In genomic region chr11:73717136-73717535, GRCh38 we compare ENCODE assay signal across 22 cellular contexts.
"Had no signal": no experiment of that assay in that cellular context is flagged by ENCODE, and none has a peak within 500 bp of the region (broad histone marks: within the 10 kb centered on the region; RNA-seq: fewer than 3 reads in every experiment).

No MANE protein-coding gene starts in this region.

- H3K4me3 Mint-ChIP-seq: activated CD8-positive, alpha-beta memory T cell treated with anti-CD3 and anti-CD28 coated beads, Interleukin-2, amount 10 ng/mL, durations not matched to agents 7 days and 5 days; nephron progenitor cell; stimulated activated memory B cell treated with anti-CD40 and anti-IgM and Interleukin-4, amounts not matched to agents 10 μg/mL and 1 μg/mL and 100 μg/mL, for 72 hours had no signal

- H3K27me3 Mint-ChIP-seq: activated CD8-positive, alpha-beta memory T cell treated with anti-CD3 and anti-CD28 coated beads, Interleukin-2, amount 10 ng/mL, durations not matched to agents 7 days and 5 days; stimulated activated memory B cell treated with anti-CD40 and anti-IgM and Interleukin-4, amounts not matched to agents 10 μg/mL and 1 μg/mL and 100 μg/mL, for 72 hours had no signal

- H3K9me3 Mint-ChIP-seq: activated naive CD4-positive, alpha-beta T cell treated with anti-CD3 and anti-CD28 coated beads, Interleukin-2, amount 50 U/mL, for 72 hours; activated T-helper 2 cell treated with anti-CD3 and anti-CD28 coated beads, Interferon-gamma antibody, Interleukin-2, Interleukin-4, amounts not matched to agents 10 μg/mL and 5 μg/mL and 100 μg/mL, durations not matched to agents 14 hours and 24 hours and 36 hours; nephron progenitor cell; stimulated activated memory B cell treated with anti-CD40 and anti-IgM and Interleukin-4, amounts not matched to agents 10 μg/mL and 1 μg/mL and 100 μg/mL, for 72 hours had no signal

- H3K4me3 ChIP-seq: coronary artery, esophagus squamous epithelium, ovary, sigmoid colon, transverse colon had no signal

- H3K9me3 ChIP-seq: esophagus squamous epithelium, ovary, sigmoid colon, transverse colon had no signal

- DNase-seq: activated CD4-positive, alpha-beta T cell treated with anti-CD3 and anti-CD28 coated beads for 1 hour; activated CD4-positive, alpha-beta T cell treated with anti-CD3 and anti-CD28 coated beads, Interleukin-2, amount 50 U/mL, for 4 hours; activated CD8-positive, alpha-beta memory T cell treated with anti-CD3 and anti-CD28 coated beads, Interleukin-2, amount 10 ng/mL, durations not matched to agents 7 days and 5 days; activated T-cell treated with anti-CD3 and anti-CD28 coated beads, Interleukin-2, amount 50 U/mL, for 1 hour; central memory CD4-positive, alpha-beta T cell; effector CD4-positive, alpha-beta T cell; esophagus squamous epithelium; glutamatergic neuron; kidney glomerular epithelial cell; left ventricle myocardium superior; mesendoderm; nephron progenitor cell; ovary; sigmoid colon; stimulated activated CD4-positive, alpha-beta T cell treated with anti-CD3 and anti-CD28 coated beads, Interleukin-2, amount 100 ng/mL, for 48 hours; T-helper 1 cell; T1000; transverse colon had no signal

- H3K4me1 Mint-ChIP-seq: nephron progenitor cell; stimulated activated memory B cell treated with anti-CD40 and anti-IgM and Interleukin-4, amounts not matched to agents 10 μg/mL and 1 μg/mL and 100 μg/mL, for 72 hours had no signal

- H3K36me3 ChIP-seq: ovary had no signal

- ATAC-seq: activated CD8-positive, alpha-beta memory T cell treated with anti-CD3 and anti-CD28 coated beads, Interleukin-2, amount 10 ng/mL, durations not matched to agents 7 days and 5 days; activated naive CD4-positive, alpha-beta T cell treated with anti-CD3 and anti-CD28 coated beads, Interleukin-2, amount 50 U/mL, for 72 hours; left ventricle myocardium superior; stimulated activated memory B cell treated with anti-CD40 and anti-IgM and Interleukin-4, amounts not matched to agents 10 μg/mL and 1 μg/mL and 100 μg/mL, for 72 hours had no signal

- H3K27ac Mint-ChIP-seq: activated CD8-positive, alpha-beta memory T cell treated with anti-CD3 and anti-CD28 coated beads, Interleukin-2, amount 10 ng/mL, durations not matched to agents 7 days and 5 days; activated naive CD4-positive, alpha-beta T cell treated with anti-CD3 and anti-CD28 coated beads, Interleukin-2, amount 50 U/mL, for 72 hours; activated T-helper 2 cell treated with anti-CD3 and anti-CD28 coated beads, Interferon-gamma antibody, Interleukin-2, Interleukin-4, amounts not matched to agents 10 μg/mL and 5 μg/mL and 100 μg/mL, durations not matched to agents 14 hours and 24 hours and 36 hours; nephron progenitor cell; stimulated activated memory B cell treated with anti-CD40 and anti-IgM and Interleukin-4, amounts not matched to agents 10 μg/mL and 1 μg/mL and 100 μg/mL, for 72 hours had no signal

- H3K27me3 ChIP-seq: esophagus squamous epithelium, ovary, sigmoid colon, transverse colon had no signal

- H3K27ac ChIP-seq: coronary artery, esophagus squamous epithelium, ovary, sigmoid colon, transverse colon had no signal
